10 cellular contexts compared by ENCODE assay signal in the genomic region with DNA sequence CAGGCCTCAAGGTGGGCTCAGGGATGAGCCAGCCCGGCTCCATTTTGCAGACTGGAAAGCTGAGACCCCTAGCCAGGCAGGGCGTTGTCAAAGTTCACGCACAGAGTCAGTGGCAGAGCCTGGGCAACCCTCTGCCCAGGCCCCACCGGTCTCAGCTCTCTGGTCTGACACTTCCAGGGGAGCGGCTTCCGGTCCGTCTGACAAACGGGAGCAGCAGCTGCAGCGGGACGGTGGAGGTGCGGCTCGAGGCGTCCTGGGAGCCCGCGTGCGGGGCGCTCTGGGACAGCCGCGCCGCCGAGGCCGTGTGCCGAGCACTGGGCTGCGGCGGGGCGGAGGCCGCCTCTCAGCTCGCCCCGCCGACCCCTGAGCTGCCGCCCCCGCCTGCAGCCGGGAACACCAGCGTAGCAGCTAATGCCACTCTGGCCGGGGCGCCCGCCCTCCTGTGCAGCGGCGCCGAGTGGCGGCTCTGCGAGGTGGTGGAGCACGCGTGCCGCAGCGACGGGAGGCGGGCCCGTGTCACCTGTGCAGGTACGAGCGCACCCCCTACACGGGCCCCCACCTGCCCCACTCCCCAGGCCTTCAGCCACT. TPM values are rescaled to one million over a fixed set of nuclear protein-coding genes. Genes with fewer than 3 reads are reported as not detected.
DNase-seq lines count a peak whose midpoint lies in the region; ATAC-seq lines count a peak whose summit lies in the region.
"Had no signal": no experiment of that assay in that cellular context is flagged by ENCODE, and none has a peak within 500 bp of the region (broad histone marks: within the 10 kb centered on the region; RNA-seq: fewer than 3 reads in every experiment).

No MANE protein-coding gene starts in this region.

- H3K9me3 ChIP-seq in subcutaneous abdominal adipose tissue (ENCODE audit: control insufficient read depth in 5 of 5, low read length in 5 of 5) = no peaks in the 10 kb centered on the region

- POLR2A ChIA-PET in activated naive CD8-positive, alpha-beta T cell treated with anti-CD3 and anti-CD28 coated beads, Interleukin-2, amount 10 ng/mL, durations not matched to agents 7 days and 5 days (lab: Charles Lee) = interaction anchor here (1.0 to 1.3 kb wide), 2 partner anchors 11 to 36 kb away, joined by 3 to 4 read pairs; partner anchors contain the start of gene CD6

- H3K4me3 Mint-ChIP-seq in T-helper 1 cell treated with Interleukin-12 subunit alpha and Interleukin-12 subunit beta and Interleukin-4 antibody, amounts not matched to agents 30 μg/mL and 1 μg/mL, for 36 hours = no peak overlapping the region
- peak overlapping the region; percentile 48 for H3K4me3 Mint-ChIP-seq in activated naive CD8-positive, alpha-beta T cell treated with anti-CD3 and anti-CD28 coated beads, Interleukin-2, amount 10 ng/mL, durations not matched to agents 7 days and 5 days

- H3K4me1 ChIP-seq in subcutaneous abdominal adipose tissue (ENCODE audit: control insufficient read depth in 5 of 5, insufficient read depth in 5 of 5, low read length in 5 of 5) = peaks cover 0 to 41% (median 34%) of the 10 kb centered on the region in 5 donors

- peak overlapping the region; percentile 65 for H3K27ac Mint-ChIP-seq in T-helper 1 cell treated with Interleukin-12 subunit alpha and Interleukin-12 subunit beta and Interleukin-4 antibody, amounts not matched to agents 30 μg/mL and 1 μg/mL, for 36 hours
- H3K27ac Mint-ChIP-seq in activated naive CD8-positive, alpha-beta T cell treated with anti-CD3 and anti-CD28 coated beads, Interleukin-2, amount 10 ng/mL, durations not matched to agents 7 days and 5 days = peak overlapping the region; percentile 67

- no peak for ATAC-seq in activated naive CD8-positive, alpha-beta T cell treated with anti-CD3 and anti-CD28 coated beads, Interleukin-2, amount 10 ng/mL, durations not matched to agents 7 days and 5 days (ENCODE audit: low read depth)
- peak; percentile 80 for ATAC-seq in left colon
- no peak for ATAC-seq in GM18909 (IDR thresholded peaks at IDR 0.05; ENCODE audit: poor library complexity, unreplicated experiment)
- ATAC-seq in HG03039 (IDR thresholded peaks at IDR 0.05; ENCODE audit: unreplicated experiment) = no peak

- H3K4me3 ChIP-seq in subcutaneous abdominal adipose tissue (ENCODE audit: low read depth in 1 of 5, low read length in 5 of 5) = peak overlapping the region; percentile 35 to 61 (median 50)

- H3K9me3 Mint-ChIP-seq in T-helper 1 cell treated with Interleukin-12 subunit alpha and Interleukin-12 subunit beta and Interleukin-4 antibody, amounts not matched to agents 30 μg/mL and 1 μg/mL, for 36 hours = no peaks in the 10 kb centered on the region
- no peaks in the 10 kb centered on the region for H3K9me3 Mint-ChIP-seq in activated naive CD8-positive, alpha-beta T cell treated with anti-CD3 and anti-CD28 coated beads, Interleukin-2, amount 10 ng/mL, durations not matched to agents 7 days and 5 days

- H3K9ac ChIP-seq in subcutaneous abdominal adipose tissue (ENCODE audit: low read length in 5 of 5) = no peak overlapping the region
- H3K9ac ChIP-seq: KMS-11 had no signal

- H3K4me1 Mint-ChIP-seq in T-helper 1 cell treated with Interleukin-12 subunit alpha and Interleukin-12 subunit beta and Interleukin-4 antibody, amounts not matched to agents 30 μg/mL and 1 μg/mL, for 36 hours (ENCODE audit: low read depth) = peaks cover 55% of the 10 kb centered on the region
- peaks cover 48% of the 10 kb centered on the region for H3K4me1 Mint-ChIP-seq in activated naive CD8-positive, alpha-beta T cell treated with anti-CD3 and anti-CD28 coated beads, Interleukin-2, amount 10 ng/mL, durations not matched to agents 7 days and 5 days

- H3K27me3 ChIP-seq in subcutaneous abdominal adipose tissue (ENCODE audit: control insufficient read depth in 5 of 5, insufficient read depth in 4 of 5, low read length in 5 of 5) = peaks cover 8 to 31% (median 27%) of the 10 kb centered on the region in 5 donors

- H3K27ac ChIP-seq in subcutaneous abdominal adipose tissue (ENCODE audit: low read depth, low read length) = no peak overlapping the region
- H3K27ac ChIP-seq: C4-2B, KMS-11 had no signal

- intact Hi-C loops in left colon (cut with DNase I, micrococcal nuclease) = no loop called here

- H3K36me3 ChIP-seq in subcutaneous abdominal adipose tissue (ENCODE audit: control insufficient read depth in 5 of 5, insufficient read depth in 5 of 5, low read length in 5 of 5) = no peaks in the 10 kb centered on the region

- DNase-seq in T-helper 1 cell (no peak), left colon (peak in 1 of 2 donors; percentile 43), T-helper 9 cell (no peak)
- DNase-seq in activated naive CD8-positive, alpha-beta T cell treated with anti-CD3 and anti-CD28 coated beads, Interleukin-2, amount 10 ng/mL, durations not matched to agents 7 days and 5 days = no peak

- peaks cover 46% of the 10 kb centered on the region for H3K36me3 Mint-ChIP-seq in T-helper 1 cell treated with Interleukin-12 subunit alpha and Interleukin-12 subunit beta and Interleukin-4 antibody, amounts not matched to agents 30 μg/mL and 1 μg/mL, for 36 hours (ENCODE audit: low read depth)
- H3K36me3 Mint-ChIP-seq in activated naive CD8-positive, alpha-beta T cell treated with anti-CD3 and anti-CD28 coated beads, Interleukin-2, amount 10 ng/mL, durations not matched to agents 7 days and 5 days = peaks cover 30% of the 10 kb centered on the region

- H3K27me3 Mint-ChIP-seq in T-helper 1 cell treated with Interleukin-12 subunit alpha and Interleukin-12 subunit beta and Interleukin-4 antibody, amounts not matched to agents 30 μg/mL and 1 μg/mL, for 36 hours (ENCODE audit: low read depth) = no peaks in the 10 kb centered on the region
- H3K27me3 Mint-ChIP-seq in activated naive CD8-positive, alpha-beta T cell treated with anti-CD3 and anti-CD28 coated beads, Interleukin-2, amount 10 ng/mL, durations not matched to agents 7 days and 5 days = no peaks in the 10 kb centered on the region

RNA-seq across cellular contexts. Expression of gene CD6, which starts 36.0 kb away (rescaled TPM):
- total RNA-seq in activated naive CD8-positive, alpha-beta T cell treated with anti-CD3 and anti-CD28 coated beads, Interleukin-2, amount 10 ng/mL, durations not matched to agents 7 days and 5 days = 100 to 1,000 TPM; 274 to 285 TPM
- 1 to 10 TPM in 1 of 2 donors, under 1 TPM in 1; 0.67 to 1.9 TPM for total RNA-seq in left colon

RNA-seq across cellular contexts. Expression of gene SLC15A3, which starts 55.5 kb away (rescaled TPM):
- total RNA-seq in activated naive CD8-positive, alpha-beta T cell treated with anti-CD3 and anti-CD28 coated beads, Interleukin-2, amount 10 ng/mL, durations not matched to agents 7 days and 5 days = 1 to 10 TPM; 7.2 to 7.4 TPM
- total RNA-seq in left colon = 10 to 100 TPM in 1 of 2 donors, 1 to 10 TPM in 1; 8.6 to 15.1 TPM

Comparison
In these comparisons a context has a peak if more than half of its experiments do, and no peak if none do; other contexts are left out.
1. RNA of gene CD6, which starts 36.0 kb away (total RNA-seq): 274 to 285 TPM in activated naive CD8-positive, alpha-beta T cell treated with anti-CD3 and anti-CD28 coated beads, Interleukin-2, amount 10 ng/mL, durations not matched to agents 7 days and 5 days; 0.67 to 1.9 TPM in left colon; every median in the first group is over 10 times any median in the second.